Comparison of ENCODE assay signal across 8 cellular contexts in genomic region chr4:133320576-133321170, GRCh38.
A peak's percentile ranks its signal among the peaks of the same experiment; 100 is the strongest.
DNase-seq lines count a peak whose midpoint lies in the region; ATAC-seq and TF ChIP-seq lines count a peak whose summit lies in the region.

No MANE protein-coding gene starts in this region.

- no peaks in the 10 kb centered on the region for H3K9me3 Mint-ChIP-seq in T-helper 2 cell treated with Interferon-gamma antibody and Interleukin-4, amounts not matched to agents 5 μg/mL and 100 μg/mL, for 36 hours

- no peaks in the 10 kb centered on the region for H3K36me3 Mint-ChIP-seq in T-helper 2 cell treated with Interferon-gamma antibody and Interleukin-4, amounts not matched to agents 5 μg/mL and 100 μg/mL, for 36 hours (ENCODE audit: low read depth)

- ATAC-seq in GM21529 (IDR thresholded peaks at IDR 0.05; ENCODE audit: unreplicated experiment) = peak; percentile 84
- ATAC-seq in left ventricle myocardium superior = no peak

- H3K9ac ChIP-seq in SU-DHL-6 (ENCODE audit: low read length) = no peak overlapping the region

- H3K4me3 ChIP-seq in Jurkat, Clone E6-1 (ENCODE audit: low read length) = no peak overlapping the region
- no peak overlapping the region for H3K4me3 ChIP-seq in SU-DHL-6 (ENCODE audit: insufficient read depth, low read length, poor library complexity, severe bottlenecking)

- TF ChIP-seq CTCF in SU-DHL-6 (IDR thresholded peaks at IDR 0.05; ENCODE audit: insufficient read depth, low read length, poor library complexity, severe bottlenecking) = peak; percentile 21

- DNase-seq in ELR (ENCODE audit: low read depth) = peak; percentile 50
- peak; percentile 39 for DNase-seq in Jurkat, Clone E6-1 (ENCODE audit: low read depth, low spot score)
- DNase-seq in iPS-NIHi7 (ENCODE audit: extremely low spot score) = peak; percentile 63
- DNase-seq in T-helper 2 cell treated with Interferon-gamma antibody and Interleukin-4, amounts not matched to agents 5 μg/mL and 100 μg/mL, for 36 hours (ENCODE audit: low spot score) = no peak
- no peak for DNase-seq in activated CD4-positive, alpha-beta T cell treated with anti-CD3 and anti-CD28 coated beads, Interleukin-2, amount 50 U/mL, for 1 hour
- no peak for DNase-seq in left ventricle myocardium superior

- H3K79me2 ChIP-seq in SU-DHL-6 (ENCODE audit: insufficient read depth, low read length) = no peaks in the 10 kb centered on the region

- H4K20me1 ChIP-seq in SU-DHL-6 (ENCODE audit: low read depth, low read length) = no peaks in the 10 kb centered on the region

- no peaks in the 10 kb centered on the region for H3K4me1 Mint-ChIP-seq in T-helper 2 cell treated with Interferon-gamma antibody and Interleukin-4, amounts not matched to agents 5 μg/mL and 100 μg/mL, for 36 hours (ENCODE audit: low read depth)

- H3K27me3 Mint-ChIP-seq in T-helper 2 cell treated with Interferon-gamma antibody and Interleukin-4, amounts not matched to agents 5 μg/mL and 100 μg/mL, for 36 hours (ENCODE audit: low read depth) = no peaks in the 10 kb centered on the region

- H3F3A ChIP-seq in SU-DHL-6 (ENCODE audit: insufficient read depth) = no peaks in the 10 kb centered on the region

- intact Hi-C loops in left ventricle myocardium superior (cut with micrococcal nuclease) = no loop called here

- H3K4me3 Mint-ChIP-seq in T-helper 2 cell treated with Interferon-gamma antibody and Interleukin-4, amounts not matched to agents 5 μg/mL and 100 μg/mL, for 36 hours = no peak overlapping the region

- H3K27me3 ChIP-seq in SU-DHL-6 (ENCODE audit: low read length) = no peaks in the 10 kb centered on the region

- H3K9me2 ChIP-seq in SU-DHL-6 (replicated peaks; ENCODE audit: insufficient read depth, low read length) = no peaks in the 10 kb centered on the region

- H2AFZ ChIP-seq in SU-DHL-6 (ENCODE audit: low read depth, low read length, severe bottlenecking) = peak overlapping the region; percentile 41

- H3K36me3 ChIP-seq in SU-DHL-6 (ENCODE audit: low read length) = no peaks in the 10 kb centered on the region

- no peaks in the 10 kb centered on the region for H3K9me3 ChIP-seq in SU-DHL-6 (ENCODE audit: insufficient read depth, low read length)

- no peak overlapping the region for H3K4me2 ChIP-seq in SU-DHL-6 (ENCODE audit: low read depth, low read length, poor library complexity, severe bottlenecking)

- no peak overlapping the region for H3K27ac ChIP-seq in SU-DHL-6 (ENCODE audit: low read depth, low read length)

- H3K27ac Mint-ChIP-seq in T-helper 2 cell treated with Interferon-gamma antibody and Interleukin-4, amounts not matched to agents 5 μg/mL and 100 μg/mL, for 36 hours = no peak overlapping the region

Comparison
In these comparisons a context has a peak if more than half of its experiments do, and no peak if none do; other contexts are left out.
1. DNase-seq: peak in ELR (single experiment), Jurkat, Clone E6-1 (single experiment) and iPS-NIHi7 (single experiment); none in T-helper 2 cell treated with Interferon-gamma antibody and Interleukin-4, amounts not matched to agents 5 μg/mL and 100 μg/mL, for 36 hours (single experiment), activated CD4-positive, alpha-beta T cell treated with anti-CD3 and anti-CD28 coated beads, Interleukin-2, amount 50 U/mL, for 1 hour (single experiment) and left ventricle myocardium superior (single experiment).